Comparison of ENCODE assay signal across 8 cellular contexts in genomic region chrX:48538641-48539344, GRCh38. TPM values are rescaled to one million over a fixed set of nuclear protein-coding genes. Genes with fewer than 3 reads are reported as not detected.
DNase-seq lines count a peak whose midpoint lies in the region; ATAC-seq, FAIRE-seq and TF ChIP-seq lines count a peak whose summit lies in the region.

No MANE protein-coding gene starts in this region.

- H3K9me1 ChIP-seq in endothelial cell of umbilical vein (replicated peaks; ENCODE audit: control insufficient read depth, extremely low read depth, insufficient read depth, low read length), result no peaks in the 10 kb centered on the region

- H2AFZ ChIP-seq in endothelial cell of umbilical vein (ENCODE audit: low read depth, low read length), result peak overlapping the region; percentile 39

- peak overlapping the region in 6 of 7 donors; percentile 85 to 94 (median 90) for H3K4me3 Mint-ChIP-seq in CD8-positive, alpha-beta memory T cell

- WGBS in prostate gland, result 72% methylated on average over 16 of the region's 23 CpGs

- no peaks in the 10 kb centered on the region for H4K20me1 ChIP-seq in endothelial cell of umbilical vein (replicated peaks; ENCODE audit: control insufficient read depth, extremely low read depth, insufficient read depth, low read length)

- no peak for TF ChIP-seq POLR2A in endothelial cell of umbilical vein (IDR thresholded peaks at IDR 0.05; ENCODE audit: low read depth, low read length)
- TF ChIP-seq POLR2A in prostate gland (IDR thresholded peaks at IDR 0.05), result no peak

- intact Hi-C loops in Panc1 (cut with micrococcal nuclease; ENCODE audit: unreplicated experiment), result no loop called here
- intact Hi-C loops in endothelial cell of umbilical vein (cut with micrococcal nuclease), result loop anchor here (1.0 kb wide), 3 partner anchors 32 to 53 kb away; partner anchors contain the start of gene RBM3
- intact Hi-C loops in prostate gland (cut with DNase I), result loop anchor here (10.0 kb wide), 1 partner anchor 56 kb away; the partner anchor contains the start of gene WDR13

- H3K4me1 ChIP-seq in CD8-positive, alpha-beta memory T cell (ENCODE audit: insufficient read depth, low read length), result peaks cover 14% of the 10 kb centered on the region
- H3K4me1 ChIP-seq in Panc1 (ENCODE audit: control insufficient read depth, insufficient read depth, low read length) (peaks cover 4% of the 10 kb centered on the region; the same call in 1 of the 2 replicates), endothelial cell of umbilical vein (ENCODE audit: control insufficient read depth, extremely low read depth, insufficient read depth, low read length) (peaks cover 7% of the 10 kb centered on the region), prostate gland (replicated peaks) (no peaks in the 10 kb centered on the region)

- H3K9ac ChIP-seq in endothelial cell of umbilical vein (replicated peaks; ENCODE audit: extremely low read depth, insufficient read depth, low read length), result no peak overlapping the region

- no peaks in the 10 kb centered on the region for H3K9me3 ChIP-seq in CD8-positive, alpha-beta memory T cell (ENCODE audit: low read length)
- H3K9me3 ChIP-seq in Panc1 (ENCODE audit: control insufficient read depth, insufficient read depth, low read depth, low read length), result no peaks in the 10 kb centered on the region
- H3K9me3 ChIP-seq in endothelial cell of umbilical vein (replicated peaks; ENCODE audit: control insufficient read depth, insufficient read depth, low read length), result no peaks in the 10 kb centered on the region
- no peaks in the 10 kb centered on the region for H3K9me3 ChIP-seq in prostate gland

- H3K27ac Mint-ChIP-seq in CD8-positive, alpha-beta memory T cell, result peak overlapping the region in 7 of 8 donors; percentile 89 to 98 (median 96)

- peak overlapping the region; percentile 89 for H3K27ac ChIP-seq in CD8-positive, alpha-beta memory T cell (ENCODE audit: low read depth, low read length)
- H3K27ac ChIP-seq in Panc1 (ENCODE audit: low read length) (peak overlapping the region; percentile 82), endothelial cell of umbilical vein (ENCODE audit: insufficient read depth, low read depth, low read length) (no peak overlapping the region), prostate gland (peak overlapping the region; percentile 85)

- no peak overlapping the region for H3K4me3 ChIP-seq in CD8-positive, alpha-beta memory T cell (ENCODE audit: low read length)
- H3K4me3 ChIP-seq in Panc1 (ENCODE audit: low read depth in 2 of 2, low read length in 2 of 2) (peak overlapping the region; percentile 47 to 75), endothelial cell of umbilical vein (replicated peaks in 1 of 3; ENCODE audit: insufficient read depth in 1 of 3, low read depth in 1 of 3, low read length in 3 of 3) (no peak overlapping the region), prostate gland (peak overlapping the region; percentile 51 to 59)

- H3K4me1 Mint-ChIP-seq in CD8-positive, alpha-beta memory T cell, result peaks cover 16 to 23% (median 18%) of the 10 kb centered on the region in 3 donors

- no peaks in the 10 kb centered on the region for H3K9me3 Mint-ChIP-seq in CD8-positive, alpha-beta memory T cell

- peaks cover 0 to 23% (median under 1%) of the 10 kb centered on the region in 3 donors for H3K36me3 Mint-ChIP-seq in CD8-positive, alpha-beta memory T cell

- TF ChIP-seq CTCF in Panc1 (IDR thresholded peaks at IDR 0.05) (no peak), endothelial cell of umbilical vein (IDR thresholded peaks at IDR 0.05; ENCODE audit: extremely low read depth in 1 of 2, insufficient read depth in 1 of 2, low read depth in 1 of 2, low read length in 2 of 2) (no peak), prostate gland (IDR thresholded peaks at IDR 0.05) (no peak)

- CTCF ChIA-PET in CD8-positive, alpha-beta memory T cell (lab: Charles Lee), result interaction anchor here (1.0 to 2.4 kb wide), 7 partner anchors 17 to 456 kb away, joined by 3 to 11 read pairs (median 7); partner anchors contain the start of genes PORCN and RBM3
- CTCF ChIA-PET in Panc1 (lab: Charles Lee), result no interaction called here
- CTCF ChIA-PET in endothelial cell of umbilical vein (lab: Charles Lee), result interaction anchor here (1.3 to 1.6 kb wide), 3 partner anchors 10 to 20 kb away, joined by 5 to 11 read pairs (median 8); no protein-coding TSS in a partner anchor

- POLR2A ChIA-PET in CD8-positive, alpha-beta memory T cell (lab: Charles Lee), result interaction anchor here (0.5 to 2.7 kb wide), 6 partner anchors 17 to 541 kb away, joined by 3 to 22 read pairs (median 3); partner anchors contain the start of genes EBP and RBM3
- POLR2A ChIA-PET in Panc1 (lab: Charles Lee), result interaction anchor here (0.6 to 0.7 kb wide), 4 partner anchors 84 to 437 kb away, joined by 3 to 18 read pairs (median 6); no protein-coding TSS in a partner anchor
- POLR2A ChIA-PET in endothelial cell of umbilical vein (lab: Charles Lee), result interaction anchor here (1.7 kb wide), 1 partner anchor 36 kb away, joined by 7 read pairs; the partner anchor contains the start of gene RBM3

- no peak for FAIRE-seq in endothelial cell of umbilical vein (lab: Jason Lieb, UNC)

- ATAC-seq in Panc1, result peak; percentile 4; the same call in 1 of the 2 replicates
- no peak for ATAC-seq in HG03442 (IDR thresholded peaks at IDR 0.05; ENCODE audit: unreplicated experiment)

- no peak overlapping the region for H3K4me2 ChIP-seq in endothelial cell of umbilical vein (ENCODE audit: insufficient read depth, low read length)

- H3K79me2 ChIP-seq in endothelial cell of umbilical vein (ENCODE audit: control insufficient read depth, insufficient read depth, low read length), result peaks cover 13% of the 10 kb centered on the region

- no TSS peak for BruUV-seq in Panc1 (replicated peaks; lab: Mats Ljungman, UMichigan)
- BruUV-seq in endothelial cell of umbilical vein (replicated peaks; lab: Mats Ljungman, UMichigan), result no TSS peak

- dilution Hi-C loops in endothelial cell of umbilical vein (cut with MboI; ENCODE audit: extremely low pct_ligation_motif_present, low sequenced_read_pairs), result no loop called here

- no peaks in the 10 kb centered on the region for H3K27me3 Mint-ChIP-seq in CD8-positive, alpha-beta memory T cell

- in situ Hi-C loops in Panc1 (cut with HindIII; ENCODE audit: low pct_unique_long_range_greater_than_20kb, low sequenced_read_pairs), result no loop called here

- peak in 1 of 5 donors; percentile 1 for DNase-seq in CD8-positive, alpha-beta memory T cell
- no peak for DNase-seq in Panc1 (ENCODE audit: low read depth, low spot score)
- no peak for DNase-seq in endothelial cell of umbilical vein (ENCODE audit: low read depth, low spot score)
- no peak for DNase-seq in prostate gland (ENCODE audit: low spot score)
- DNase-seq in superior temporal gyrus (ENCODE audit: extremely low spot score), result no peak
- DNase-seq in stimulated activated CD4-positive, alpha-beta T cell treated with anti-CD3 and anti-CD28 coated beads, Interleukin-4, amount 100 ng/mL, for 1 hour, result no peak
- DNase-seq in stimulated activated CD4-positive, alpha-beta T cell treated with anti-CD3 and anti-CD28 coated beads, Interleukin-4, amount 100 ng/mL, for 24 hours, result no peak

- H3K36me3 ChIP-seq in CD8-positive, alpha-beta memory T cell (ENCODE audit: insufficient read depth, low read length), result no peaks in the 10 kb centered on the region
- no peaks in the 10 kb centered on the region; the same call in 1 of the 2 replicates for H3K36me3 ChIP-seq in Panc1 (ENCODE audit: control insufficient read depth, insufficient read depth, low read length)
- H3K36me3 ChIP-seq in endothelial cell of umbilical vein (ENCODE audit: control insufficient read depth in 2 of 2, extremely low read depth in 1 of 2, insufficient read depth in 2 of 2, low read length in 2 of 2), result no peaks in the 10 kb centered on the region
- H3K36me3 ChIP-seq in prostate gland, result no peaks in the 10 kb centered on the region

- H3K27me3 ChIP-seq in CD8-positive, alpha-beta memory T cell (ENCODE audit: insufficient read depth, low read length, poor library complexity, severe bottlenecking), result no peaks in the 10 kb centered on the region
- H3K27me3 ChIP-seq in Panc1 (ENCODE audit: control insufficient read depth, insufficient read depth, low read length) (no peaks in the 10 kb centered on the region), endothelial cell of umbilical vein (ENCODE audit: control insufficient read depth in 2 of 2, insufficient read depth in 2 of 2, low read length in 2 of 2) (no peaks in the 10 kb centered on the region), prostate gland (replicated peaks; ENCODE audit: insufficient read depth) (no peaks in the 10 kb centered on the region)

RNA-seq across cellular contexts. Expression of gene TBC1D25, which starts 0.7 kb away (rescaled TPM):
- 10 to 100 TPM; 14.0 to 15.2 TPM for total RNA-seq in CD8-positive, alpha-beta memory T cell
- polyA plus RNA-seq in CD8-positive, alpha-beta memory T cell, result 21.5 TPM
- total RNA-seq in Panc1 (2021; ENCODE audit: unreplicated experiment) (29.4 TPM), endothelial cell of umbilical vein (14.4 and 16.3 TPM in 2 replicates), prostate gland (10 to 100 TPM in 1 of 2 donors, 1 to 10 TPM in 1; 8.9 to 21.9 TPM)
- polyA plus RNA-seq in Panc1 (2012; ENCODE audit: insufficient read length), result 39.7 TPM
- 16.0 and 18.3 TPM in 2 replicates for polyA plus RNA-seq in endothelial cell of umbilical vein
- 13.4 and 14.7 TPM in 2 replicates for polyA plus RNA-seq in endothelial cell of umbilical vein (2011; cell fraction: cytosol; rRNA removed)
- polyA plus RNA-seq in endothelial cell of umbilical vein (2011; cell fraction: nucleus; rRNA removed), result 16.8 and 20.6 TPM in 2 replicates
- 13.8 and 15.9 TPM in 2 replicates for polyA plus RNA-seq in endothelial cell of umbilical vein (2012)
- polyA minus RNA-seq in endothelial cell of umbilical vein, result 13.4 and 15.8 TPM in 2 replicates
- 6.5 TPM for polyA minus RNA-seq in endothelial cell of umbilical vein (2011; cell fraction: cytosol; rRNA and poly(A)+ RNA removed)
- polyA minus RNA-seq in endothelial cell of umbilical vein (2011; cell fraction: nucleus; rRNA and poly(A)+ RNA removed), result 5.1 and 10.2 TPM in 2 replicates

RNA-seq across cellular contexts. Expression of gene EBP, which starts 17.2 kb away (rescaled TPM):
- 100 to 1,000 TPM; 150 to 153 TPM for total RNA-seq in CD8-positive, alpha-beta memory T cell
- 109 TPM for polyA plus RNA-seq in CD8-positive, alpha-beta memory T cell
- total RNA-seq in Panc1 (2021; ENCODE audit: unreplicated experiment) (157 TPM), endothelial cell of umbilical vein (102 and 114 TPM in 2 replicates), prostate gland (10 to 100 TPM; 37.8 to 46.9 TPM)
- polyA plus RNA-seq in Panc1 (2012; ENCODE audit: insufficient read length), result 118 TPM
- polyA plus RNA-seq in endothelial cell of umbilical vein, result 178 and 183 TPM in 2 replicates
- 102 and 113 TPM in 2 replicates for polyA plus RNA-seq in endothelial cell of umbilical vein (2011; cell fraction: cytosol; rRNA removed)
- 62.3 and 69.1 TPM in 2 replicates for polyA plus RNA-seq in endothelial cell of umbilical vein (2011; cell fraction: nucleus; rRNA removed)
- 53.8 and 74.0 TPM in 2 replicates for polyA plus RNA-seq in endothelial cell of umbilical vein (2012)
- 154 and 168 TPM in 2 replicates for polyA minus RNA-seq in endothelial cell of umbilical vein
- 292 TPM for polyA minus RNA-seq in endothelial cell of umbilical vein (2011; cell fraction: cytosol; rRNA and poly(A)+ RNA removed)
- 15.5 and 18.6 TPM in 2 replicates for polyA minus RNA-seq in endothelial cell of umbilical vein (2011; cell fraction: nucleus; rRNA and poly(A)+ RNA removed)

RNA-seq across cellular contexts. Expression of gene PORCN, which starts 30.0 kb away (rescaled TPM):
- total RNA-seq in CD8-positive, alpha-beta memory T cell, result 10 to 100 TPM; 12.8 to 13.5 TPM
- polyA plus RNA-seq in CD8-positive, alpha-beta memory T cell, result 17.8 TPM
- total RNA-seq in Panc1 (2021; ENCODE audit: unreplicated experiment) (8.6 TPM), endothelial cell of umbilical vein (7.6 and 12.0 TPM in 2 replicates), prostate gland (10 to 100 TPM; 15.1 to 61.7 TPM)
- polyA plus RNA-seq in Panc1 (2012; ENCODE audit: insufficient read length), result 16.5 TPM
- 20.9 and 21.0 TPM in 2 replicates for polyA plus RNA-seq in endothelial cell of umbilical vein
- polyA plus RNA-seq in endothelial cell of umbilical vein (2011; cell fraction: cytosol; rRNA removed), result 11.6 and 13.7 TPM in 2 replicates
- 23.1 and 23.8 TPM in 2 replicates for polyA plus RNA-seq in endothelial cell of umbilical vein (2011; cell fraction: nucleus; rRNA removed)
- 8.5 and 10.6 TPM in 2 replicates for polyA plus RNA-seq in endothelial cell of umbilical vein (2012)
- polyA minus RNA-seq in endothelial cell of umbilical vein, result 15.3 and 19.9 TPM in 2 replicates
- 6.0 TPM for polyA minus RNA-seq in endothelial cell of umbilical vein (2011; cell fraction: cytosol; rRNA and poly(A)+ RNA removed)
- 9.2 and 10.5 TPM in 2 replicates for polyA minus RNA-seq in endothelial cell of umbilical vein (2011; cell fraction: nucleus; rRNA and poly(A)+ RNA removed)

RNA-seq across cellular contexts. Expression of gene RBM3, which starts 35.5 kb away (rescaled TPM):
- 100 to 1,000 TPM; 245 to 255 TPM for total RNA-seq in CD8-positive, alpha-beta memory T cell
- polyA plus RNA-seq in CD8-positive, alpha-beta memory T cell, result 272 TPM
- total RNA-seq in Panc1 (2021; ENCODE audit: unreplicated experiment), result 528 TPM
- polyA plus RNA-seq in Panc1 (2012; ENCODE audit: insufficient read length), result 600 TPM
- total RNA-seq in endothelial cell of umbilical vein, result 477 and 485 TPM in 2 replicates
- 223 and 313 TPM in 2 replicates for polyA plus RNA-seq in endothelial cell of umbilical vein
- polyA plus RNA-seq in endothelial cell of umbilical vein (2011; cell fraction: cytosol; rRNA removed), result 303 and 312 TPM in 2 replicates
- polyA plus RNA-seq in endothelial cell of umbilical vein (2011; cell fraction: nucleus; rRNA removed), result 286 and 354 TPM in 2 replicates
- polyA plus RNA-seq in endothelial cell of umbilical vein (2012), result 410 and 537 TPM in 2 replicates
- 621 and 636 TPM in 2 replicates for polyA minus RNA-seq in endothelial cell of umbilical vein
- polyA minus RNA-seq in endothelial cell of umbilical vein (2011; cell fraction: cytosol; rRNA and poly(A)+ RNA removed), result 58.7 TPM
- 149 and 176 TPM in 2 replicates for polyA minus RNA-seq in endothelial cell of umbilical vein (2011; cell fraction: nucleus; rRNA and poly(A)+ RNA removed)
- total RNA-seq in prostate gland, result 100 to 1,000 TPM; 155 to 169 TPM

RNA-seq across cellular contexts. Expression of gene WDR13, which starts 58.5 kb away (rescaled TPM):
- 10 to 100 TPM; 47.5 to 48.0 TPM for total RNA-seq in CD8-positive, alpha-beta memory T cell
- polyA plus RNA-seq in CD8-positive, alpha-beta memory T cell, result 48.3 TPM
- 91.3 TPM for total RNA-seq in Panc1 (2021; ENCODE audit: unreplicated experiment)
- 155 TPM for polyA plus RNA-seq in Panc1 (2012; ENCODE audit: insufficient read length)
- total RNA-seq in endothelial cell of umbilical vein, result 85.0 and 96.1 TPM in 2 replicates
- 169 and 253 TPM in 2 replicates for polyA plus RNA-seq in endothelial cell of umbilical vein
- 129 and 136 TPM in 2 replicates for polyA plus RNA-seq in endothelial cell of umbilical vein (2011; cell fraction: cytosol; rRNA removed)
- 259 and 399 TPM in 2 replicates for polyA plus RNA-seq in endothelial cell of umbilical vein (2011; cell fraction: nucleus; rRNA removed)
- polyA plus RNA-seq in endothelial cell of umbilical vein (2012), result 112 and 137 TPM in 2 replicates
- 77.3 and 118 TPM in 2 replicates for polyA minus RNA-seq in endothelial cell of umbilical vein
- polyA minus RNA-seq in endothelial cell of umbilical vein (2011; cell fraction: cytosol; rRNA and poly(A)+ RNA removed), result 75.6 TPM
- 53.4 and 65.0 TPM in 2 replicates for polyA minus RNA-seq in endothelial cell of umbilical vein (2011; cell fraction: nucleus; rRNA and poly(A)+ RNA removed)
- total RNA-seq in prostate gland, result 100 to 1,000 TPM; 102 to 190 TPM

Comparison
In these comparisons a context has a peak if more than half of its experiments do, and no peak if none do; other contexts are left out.
1. H3K4me3 ChIP-seq: peak in Panc1 (2 of 2) and prostate gland (2 of 2); none in CD8-positive, alpha-beta memory T cell (single experiment) and endothelial cell of umbilical vein (0 of 3).